ENCODE assay signal across 14 cellular contexts in genomic region chr14:88481794-88482193, GRCh38.
"Had no signal": no experiment of that assay in that cellular context is flagged by ENCODE, and none has a peak within 500 bp of the region (broad histone marks: within the 10 kb centered on the region; RNA-seq: fewer than 3 reads in every experiment).

No MANE protein-coding gene starts in this region.

- H3K27ac ChIP-seq: pancreas, skin epidermis, stomach, thoracic aorta had no signal

- H3K9me3 ChIP-seq: pancreas, stomach, thoracic aorta had no signal

- H3K27me3 Mint-ChIP-seq: brain had no signal

- H3K4me1 Mint-ChIP-seq: brain had no signal

- H3K4me3 ChIP-seq: pancreas, skin epidermis, stomach, thoracic aorta had no signal

- ATAC-seq: SK-N-SH treated with all-trans-retinoic acid at 6 μM for 48 hours had no signal

- H3K4me1 ChIP-seq: pancreas, stomach had no signal

- H3K27me3 ChIP-seq: pancreas, stomach had no signal

- DNase-seq: activated CD4-positive, alpha-beta T cell treated with anti-CD3 and anti-CD28 coated beads, Interleukin-2, amount 50 U/mL, for 1 hour; activated CD4-positive, CD25-positive, alpha-beta regulatory T cell; activated naive CD4-positive, alpha-beta T cell treated with anti-CD3 and anti-CD28 coated beads, Interleukin-2, amount 50 U/mL, for 16 hours; activated T-cell treated with anti-CD3 and anti-CD28 coated beads for 4 hours; cerebellar nuclear complex; dermis blood vessel endothelial cell; hippocampal formation; mesenchymal stem cell; pancreas; stomach had no signal

- H3K4me3 Mint-ChIP-seq: brain had no signal

- H3K9me3 Mint-ChIP-seq: brain had no signal
